Comparison of ENCODE assay signal across 16 cellular contexts in genomic region chr3:194381460-194381875, GRCh38. TPM values are rescaled to one million over a fixed set of nuclear protein-coding genes. Genes with fewer than 3 reads are reported as not detected.
DNase-seq lines count a peak whose midpoint lies in the region; ATAC-seq and TF ChIP-seq lines count a peak whose summit lies in the region.
"Had no signal": no experiment of that assay in that cellular context is flagged by ENCODE, and none has a peak within 500 bp of the region (broad histone marks: within the 10 kb centered on the region; RNA-seq: fewer than 3 reads in every experiment).

No MANE protein-coding gene starts in this region.

- no peaks in the 10 kb centered on the region for H3K79me2 ChIP-seq in osteoblast (ENCODE audit: insufficient read depth, low read length)
- H3K79me2 ChIP-seq: hepatocyte had no signal

- H3K4me1 ChIP-seq in osteoblast (ENCODE audit: insufficient read depth, low read length): no peaks in the 10 kb centered on the region

- H3K9me3 ChIP-seq in osteoblast (ENCODE audit: low read depth, low read length): no peaks in the 10 kb centered on the region

- H3K27me3 ChIP-seq in osteoblast (ENCODE audit: insufficient read depth, low read length): peaks cover 11% of the 10 kb centered on the region
- H3K27me3 ChIP-seq: hepatocyte had no signal

- ATAC-seq in left colon (no peak), GM21381 (IDR thresholded peaks at IDR 0.05; ENCODE audit: unreplicated experiment) (no peak), HG03439 (IDR thresholded peaks at IDR 0.05; ENCODE audit: unreplicated experiment) (no peak)

- H3K4me3 ChIP-seq in osteoblast (ENCODE audit: insufficient read depth, low read length): no peak overlapping the region
- H3K4me3 ChIP-seq: hepatocyte had no signal

- DNase-seq in DMS53 treated with DMSO at 0.1 percent for 48 hours (lab: John Stamatoyannopoulos, UW; ENCODE audit: unreplicated experiment): peak; percentile 42
- peak; percentile 73 for DNase-seq in NCI-H226
- DNase-seq in cerebellum (ENCODE audit: low spot score): peak; percentile 19
- no peak for DNase-seq in osteoblast (ENCODE audit: insufficient read length, low spot score, missing footprints)
- DNase-seq in left colon: no peak
- DNase-seq in stimulated activated CD4-positive, alpha-beta T cell treated with anti-CD3 and anti-CD28 coated beads, Interleukin-2, amount 100 ng/mL, for 48 hours: no peak
- DNase-seq: activated CD4-positive, CD25-positive, alpha-beta regulatory T cell treated with anti-CD3 and anti-CD28 coated beads, Interleukin-2, amount 50 U/mL, for 72 hours; CD4-positive, alpha-beta memory T cell; NCI-H1048; NCI-H526 had no signal

- H3K27ac ChIP-seq in osteoblast (ENCODE audit: low read depth, low read length): no peak overlapping the region
- H3K27ac ChIP-seq: hepatocyte had no signal

- H3K36me3 ChIP-seq in osteoblast (ENCODE audit: insufficient read depth, low read length): no peaks in the 10 kb centered on the region

- no peak for TF ChIP-seq CTCF in osteoblast (IDR thresholded peaks at IDR 0.05; ENCODE audit: extremely low read depth, low read depth, low read length)

- intact Hi-C loops in left colon (cut with DNase I, micrococcal nuclease): no loop called here

- peak overlapping the region; percentile 31 for H2AFZ ChIP-seq in osteoblast (ENCODE audit: low read length)
- H2AFZ ChIP-seq: hepatocyte had no signal

- H3K4me2 ChIP-seq in osteoblast (ENCODE audit: insufficient read depth, low read length): peak overlapping the region; percentile 36
- H3K4me2 ChIP-seq: hepatocyte had no signal

- no peaks in the 10 kb centered on the region for H4K20me1 ChIP-seq in osteoblast (ENCODE audit: insufficient read depth, low read length)

RNA-seq across cellular contexts. Expression of gene LRRC15, which starts 11.9 kb away (rescaled TPM):
- not detected for total RNA-seq in cerebellum
- total RNA-seq in osteoblast: 3.6 and 5.0 TPM in 2 replicates
- total RNA-seq in left colon: under 1 TPM; 0.31 to 0.59 TPM
- total RNA-seq: CD4-positive, alpha-beta memory T cell; epithelial cell of proximal tubule; hepatocyte; pulmonary artery endothelial cell had no signal

RNA-seq across cellular contexts. Expression of gene GP5, which starts 17.6 kb away (rescaled TPM):
- 0.09 TPM for total RNA-seq in cerebellum
- 0.29 and 0.36 TPM in 2 replicates for total RNA-seq in osteoblast
- not detected for total RNA-seq in left colon
- total RNA-seq: epithelial cell of proximal tubule had no signal

RNA-seq across cellular contexts. Expression of gene CPN2, which starts 30.3 kb away (rescaled TPM):
- total RNA-seq in cerebellum: not detected
- total RNA-seq in osteoblast: under 0.01 and 0.29 TPM in 2 replicates
- not detected for total RNA-seq in left colon
- total RNA-seq: CD4-positive, alpha-beta memory T cell; epithelial cell of proximal tubule; mononuclear cell; pulmonary artery endothelial cell had no signal

Comparison
In these comparisons a context has a peak if more than half of its experiments do, and no peak if none do; other contexts are left out.
1. DNase-seq: peak in DMS53 treated with DMSO at 0.1 percent for 48 hours (single experiment), NCI-H226 (single experiment) and cerebellum (single experiment); none in osteoblast (single experiment), left colon (0 of 2) and stimulated activated CD4-positive, alpha-beta T cell treated with anti-CD3 and anti-CD28 coated beads, Interleukin-2, amount 100 ng/mL, for 48 hours (0 of 2).